Comparison of ENCODE assay signal across 9 cellular contexts in the genomic region with DNA sequence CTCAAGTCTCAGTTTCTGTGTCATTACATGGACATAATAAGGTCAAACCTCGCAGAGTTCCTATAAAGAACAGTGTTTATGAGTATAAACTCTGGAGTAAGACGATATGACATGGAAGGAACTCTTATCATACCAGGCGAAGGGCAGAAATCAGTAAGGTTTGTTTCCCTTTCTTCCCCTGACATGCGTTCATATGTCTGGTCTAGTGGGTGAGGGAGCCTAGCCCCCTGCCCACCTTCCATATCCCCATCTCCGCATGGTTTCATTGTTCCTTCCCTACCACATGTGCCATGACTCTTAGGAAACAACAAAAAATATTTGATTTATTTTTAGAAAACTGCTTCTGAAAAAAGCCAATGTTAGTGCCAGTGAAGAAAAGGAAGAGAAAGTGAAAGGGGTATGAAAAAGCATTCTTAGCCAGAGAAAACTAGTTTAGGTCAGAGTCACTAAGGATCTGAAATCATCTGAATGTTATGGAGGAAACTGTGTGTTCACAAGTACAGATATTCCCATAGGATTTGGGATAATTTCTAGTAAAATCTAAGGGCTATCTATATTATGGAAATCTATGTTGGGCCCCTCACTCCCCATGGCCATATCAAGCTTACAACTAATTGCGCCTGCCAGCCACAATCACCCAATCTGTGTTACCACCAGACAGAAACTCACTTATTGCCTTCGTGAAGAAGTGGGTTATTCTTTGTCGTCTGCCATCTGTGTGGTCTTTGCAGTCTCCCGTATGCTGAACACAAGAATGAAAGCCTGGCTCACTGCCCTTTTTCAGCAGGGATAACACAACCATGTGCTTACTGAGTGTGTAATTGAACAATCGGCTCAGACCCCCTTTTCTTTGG. TPM values are rescaled to one million over a fixed set of nuclear protein-coding genes. Genes with fewer than 3 reads are reported as not detected.
DNase-seq lines count a peak whose midpoint lies in the region; ATAC-seq and TF ChIP-seq lines count a peak whose summit lies in the region.
"Had no signal": no experiment of that assay in that cellular context is flagged by ENCODE, and none has a peak within 500 bp of the region (broad histone marks: within the 10 kb centered on the region; RNA-seq: fewer than 3 reads in every experiment).

No MANE protein-coding gene starts in this region.

- ATAC-seq in HG02981 (IDR thresholded peaks at IDR 0.05; ENCODE audit: unreplicated experiment) (peak; percentile 52), T-cell (replicated peaks in 1 of 4) (no peak)

- CTCF ChIA-PET in T-cell (lab: Charles Lee): no interaction called here

- intact Hi-C loops in activated CD4-positive, alpha-beta T cell treated with anti-CD3 and anti-CD28 coated beads, Interleukin-2, amount 10 ng/mL, durations not matched to agents 24 days and 14 days (cut with micrococcal nuclease): no loop called here

- no peaks in the 10 kb centered on the region for H3K9me3 Mint-ChIP-seq in activated CD4-positive, alpha-beta T cell treated with anti-CD3 and anti-CD28 coated beads, Interleukin-2, amount 10 ng/mL, durations not matched to agents 24 days and 14 days
- H3K9me3 Mint-ChIP-seq in T-cell: no peaks in the 10 kb centered on the region

- peaks cover 9% of the 10 kb centered on the region for H3K4me1 Mint-ChIP-seq in activated CD4-positive, alpha-beta T cell treated with anti-CD3 and anti-CD28 coated beads, Interleukin-2, amount 10 ng/mL, durations not matched to agents 24 days and 14 days
- peaks cover 4 to 11% (median 8%) of the 10 kb centered on the region in 3 donors for H3K4me1 Mint-ChIP-seq in T-cell

- H3K27ac Mint-ChIP-seq in activated CD4-positive, alpha-beta T cell treated with anti-CD3 and anti-CD28 coated beads, Interleukin-2, amount 10 ng/mL, durations not matched to agents 24 days and 14 days: no peak overlapping the region
- H3K27ac Mint-ChIP-seq in T-cell: peak overlapping the region in 1 of 2 donors; percentile 25

- POLR2A ChIA-PET in T-cell (lab: Charles Lee): no interaction called here

- H3K4me3 Mint-ChIP-seq in activated CD4-positive, alpha-beta T cell treated with anti-CD3 and anti-CD28 coated beads, Interleukin-2, amount 10 ng/mL, durations not matched to agents 24 days and 14 days: peak overlapping the region; percentile 66
- peak overlapping the region; percentile 13 to 43 (median 31) for H3K4me3 Mint-ChIP-seq in T-cell

- DNase-seq in activated CD4-positive, alpha-beta T cell treated with anti-CD3 and anti-CD28 coated beads, Interleukin-2, amount 10 ng/mL, durations not matched to agents 24 days and 14 days: no peak
- no peak for DNase-seq in activated CD4-positive, alpha-beta T cell treated with anti-CD3 and anti-CD28 coated beads for 48 hours
- DNase-seq in T-cell: no peak
- DNase-seq in retinal pigment epithelial cell (ENCODE audit: low read depth): peak; percentile 22
- DNase-seq in NCI-H187 treated with DMSO at 0.1 percent for 48 hours (lab: John Stamatoyannopoulos, UW): no peak
- DNase-seq in NCI-H774 (lab: John Stamatoyannopoulos, UW): no peak
- DNase-seq in NCI-H510A (lab: John Stamatoyannopoulos, UW): no peak

- H3K27me3 Mint-ChIP-seq in activated CD4-positive, alpha-beta T cell treated with anti-CD3 and anti-CD28 coated beads, Interleukin-2, amount 10 ng/mL, durations not matched to agents 24 days and 14 days: peaks cover 9% of the 10 kb centered on the region
- H3K27me3 Mint-ChIP-seq in T-cell: peaks cover 5% of the 10 kb centered on the region in 2 donors

- no peak for TF ChIP-seq CTCF in retinal pigment epithelial cell (conservative IDR thresholded peaks at IDR 0.05; ENCODE audit: low read depth, low read length)

- H3K36me3 Mint-ChIP-seq in activated CD4-positive, alpha-beta T cell treated with anti-CD3 and anti-CD28 coated beads, Interleukin-2, amount 10 ng/mL, durations not matched to agents 24 days and 14 days (ENCODE audit: low read depth): no peaks in the 10 kb centered on the region
- H3K36me3 Mint-ChIP-seq in T-cell: no peaks in the 10 kb centered on the region

- H3K4me3 ChIP-seq in retinal pigment epithelial cell (ENCODE audit: low read length): no peak overlapping the region
- H3K4me3 ChIP-seq: vagina had no signal

RNA-seq across cellular contexts. Expression of a gene that starts 19.9 kb away (rescaled TPM):
- total RNA-seq in activated CD4-positive, alpha-beta T cell treated with anti-CD3 and anti-CD28 coated beads, Interleukin-2, amount 10 ng/mL, durations not matched to agents 24 days and 14 days: not detected in 2 replicates
- total RNA-seq in T-cell: not detected
- total RNA-seq: vagina had no signal
